In the genomic region with DNA sequence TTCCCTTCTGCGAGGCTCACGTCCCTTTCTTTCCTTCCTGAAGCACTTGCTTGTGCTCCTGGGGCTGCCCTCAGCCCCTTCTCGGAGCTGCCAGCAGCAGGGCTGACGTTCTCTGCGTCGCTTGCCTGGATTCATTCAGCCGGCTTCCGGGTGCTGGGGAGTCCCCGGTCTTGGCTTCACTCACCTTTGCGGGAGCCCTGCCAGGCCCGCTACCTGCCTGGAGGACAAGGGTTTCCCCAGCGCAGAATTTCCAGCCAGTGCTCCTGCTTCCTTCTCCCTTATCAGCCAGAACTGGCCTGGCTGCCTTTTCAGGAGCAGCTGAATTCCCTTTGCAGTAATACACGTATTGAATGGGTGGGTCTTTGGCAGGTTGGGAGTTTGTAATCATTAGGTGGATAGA, we compare ENCODE assay signal across 14 cellular contexts. TPM values are rescaled to one million over a fixed set of nuclear protein-coding genes. Genes with fewer than 3 reads are reported as not detected.
A peak's percentile ranks its signal among the peaks of the same experiment; 100 is the strongest.
DNase-seq lines count a peak whose midpoint lies in the region; ATAC-seq and TF ChIP-seq lines count a peak whose summit lies in the region.
"Had no signal": no experiment of that assay in that cellular context is flagged by ENCODE, and none has a peak within 500 bp of the region (broad histone marks: within the 10 kb centered on the region; RNA-seq: fewer than 3 reads in every experiment).

No MANE protein-coding gene starts in this region.

- TF ChIP-seq CTCF in body of pancreas (IDR thresholded peaks at IDR 0.05), result no peak
- TF ChIP-seq CTCF in foreskin fibroblast (IDR thresholded peaks at IDR 0.05; ENCODE audit: low read depth, low read length), result no peak

- H3K27me3 ChIP-seq in BLaER1 (no peaks in the 10 kb centered on the region), body of pancreas (no peaks in the 10 kb centered on the region)
- H3K27me3 ChIP-seq: MG63 had no signal

- H3K4me2 ChIP-seq in BLaER1, result peak overlapping the region; percentile 86

- ATAC-seq in body of pancreas, result peak; percentile 96
- ATAC-seq in GM19455 (IDR thresholded peaks at IDR 0.05; ENCODE audit: unreplicated experiment), result no peak

- DNase-seq in COLO668 (lab: John Stamatoyannopoulos, UW; ENCODE audit: unreplicated experiment), result peak; percentile 71
- peak; percentile 95 to 99 (median 98) for DNase-seq in body of pancreas
- peak; percentile 90 for DNase-seq in mucosa of gallbladder (ENCODE audit: low spot score)
- no peak for DNase-seq in foreskin fibroblast
- DNase-seq in superior temporal gyrus (ENCODE audit: extremely low spot score), result no peak
- DNase-seq: activated CD8-positive, alpha-beta memory T cell treated with anti-CD3 and anti-CD28 coated beads for 24 hours; effector CD8-positive, alpha-beta T cell; MG63; NCI-H446; SHP77; stimulated activated CD4-positive, alpha-beta T cell treated with anti-CD3 and anti-CD28 coated beads, Interleukin-1b, Interleukin-23, amount 100 ng/mL, for 48 hours had no signal

- intact Hi-C loops in body of pancreas (cut with DNase I), result loop anchor here (10.0 kb wide), 1 partner anchor 68 kb away; the partner anchor contains the start of gene SNAI3

- peaks cover 86% of the 10 kb centered on the region for H3K36me3 ChIP-seq in BLaER1
- peaks cover 0 to 3% of the 10 kb centered on the region in 2 donors for H3K36me3 ChIP-seq in body of pancreas (replicated peaks in 1 of 2; ENCODE audit: insufficient read depth in 1 of 2, low read depth in 2 of 2)

- H3K4me1 ChIP-seq in BLaER1 (peaks cover 67% of the 10 kb centered on the region), body of pancreas (peaks cover 61% of the 10 kb centered on the region)

- peaks cover 96% of the 10 kb centered on the region for H4K20me1 ChIP-seq in BLaER1

- peak overlapping the region; percentile 53 for H3K9ac ChIP-seq in BLaER1

- peak overlapping the region; percentile 67 for H3K27ac ChIP-seq in BLaER1
- H3K27ac ChIP-seq in body of pancreas, result peak overlapping the region; percentile 69 to 79 (median 76)

- WGBS in body of pancreas, 2 donors, result 18 to 46% methylated on average over 13 of the region's 13 CpGs

- TF ChIP-seq POLR2A in body of pancreas (IDR thresholded peaks at IDR 0.05), result peak in 2 of 3 donors; percentile 33 to 38

- H3K4me3 ChIP-seq in BLaER1 (no peak overlapping the region), body of pancreas (no peak overlapping the region), foreskin fibroblast (ENCODE audit: low read depth in 1 of 2, low read length in 2 of 2) (no peak overlapping the region)
- H3K4me3 ChIP-seq: MG63 had no signal

- H3K9me3 ChIP-seq in BLaER1 (no peaks in the 10 kb centered on the region), body of pancreas (no peaks in the 10 kb centered on the region)
- H3K9me3 ChIP-seq: MG63 had no signal

RNA-seq across cellular contexts. Expression of gene IL17C, which starts 22.1 kb away (rescaled TPM):
- total RNA-seq in body of pancreas, result not detected
- total RNA-seq in mucosa of gallbladder, result not detected
- total RNA-seq: posterior vena cava had no signal

RNA-seq across cellular contexts. Expression of gene CYBA, which starts 34.5 kb away (rescaled TPM):
- total RNA-seq in body of pancreas, result 100 to 1,000 TPM; 126 to 177 TPM
- total RNA-seq in mucosa of gallbladder, result 271 TPM

RNA-seq across cellular contexts. Expression of gene ZC3H18, which starts 46.1 kb away (rescaled TPM):
- total RNA-seq in body of pancreas (10 to 100 TPM; 11.7 to 22.4 TPM), mucosa of gallbladder (43.4 TPM)

RNA-seq across cellular contexts. Expression of gene MVD, which starts 46.6 kb away (rescaled TPM):
- total RNA-seq in body of pancreas (10 to 100 TPM; 16.9 to 28.7 TPM), mucosa of gallbladder (126 TPM)

Comparison
In these comparisons a context has a peak if more than half of its experiments do, and no peak if none do; other contexts are left out.
1. DNase-seq: peak in COLO668 (single experiment), body of pancreas (4 of 4) and mucosa of gallbladder (single experiment); none in foreskin fibroblast (0 of 2) and superior temporal gyrus (single experiment).